ENCODE assay signal across 19 cellular contexts in genomic region chr11:102883132-102883531, GRCh38. TPM values are rescaled to one million over a fixed set of nuclear protein-coding genes. Genes with fewer than 3 reads are reported as not detected.
DNase-seq lines count a peak whose midpoint lies in the region; ATAC-seq and TF ChIP-seq lines count a peak whose summit lies in the region.
"Had no signal": no experiment of that assay in that cellular context is flagged by ENCODE, and none has a peak within 500 bp of the region (broad histone marks: within the 10 kb centered on the region; RNA-seq: fewer than 3 reads in every experiment).

No MANE protein-coding gene starts in this region.

- peaks cover 1% of the 10 kb centered on the region for H3K27me3 Mint-ChIP-seq in activated T-cell treated with anti-CD3 and anti-CD28 coated beads, Interleukin-2, amount 50 U/mL, for 4 hours (ENCODE audit: low read depth)

- H3K4me3 Mint-ChIP-seq in activated T-cell treated with anti-CD3 and anti-CD28 coated beads, Interleukin-2, amount 50 U/mL, for 4 hours = no peak overlapping the region
- H3K4me3 Mint-ChIP-seq: endodermal cell had no signal

- peak; percentile 17 for ATAC-seq in GM19397 (IDR thresholded peaks at IDR 0.05; ENCODE audit: unreplicated experiment)
- peak; percentile 4 for ATAC-seq in HG03442 (IDR thresholded peaks at IDR 0.05; ENCODE audit: unreplicated experiment)
- ATAC-seq in HG02571 (IDR thresholded peaks at IDR 0.05; ENCODE audit: unreplicated experiment) = no peak
- no peak for ATAC-seq in upper lobe of right lung
- ATAC-seq in activated T-cell treated with anti-CD3 and anti-CD28 coated beads, Interleukin-2, amount 50 U/mL, for 4 hours = no peak
- ATAC-seq: right cardiac atrium had no signal

- intact Hi-C loops in upper lobe of right lung (cut with DNase I) = no loop called here

- H3K4me1 ChIP-seq in upper lobe of right lung = no peaks in the 10 kb centered on the region
- H3K4me1 ChIP-seq: vagina had no signal

- no peaks in the 10 kb centered on the region for H3K4me1 Mint-ChIP-seq in activated T-cell treated with anti-CD3 and anti-CD28 coated beads, Interleukin-2, amount 50 U/mL, for 4 hours (ENCODE audit: low read depth)
- H3K4me1 Mint-ChIP-seq: endodermal cell had no signal

- peak; percentile 26 for DNase-seq in AG10803 (ENCODE audit: low read depth)
- peak; percentile 41 for DNase-seq in fibroblast of mammary gland (ENCODE audit: low read depth)
- DNase-seq in upper lobe of right lung = no peak
- no peak for DNase-seq in activated T-cell treated with anti-CD3 and anti-CD28 coated beads, Interleukin-2, amount 50 U/mL, for 4 hours
- no peak for DNase-seq in NCI-H748 (lab: John Stamatoyannopoulos, UW; ENCODE audit: unreplicated experiment)
- DNase-seq: activated CD4-positive, alpha-beta T cell treated with anti-CD3 and anti-CD28 coated beads for 1 hour; activated CD8-positive, alpha-beta memory T cell treated with anti-CD3 and anti-CD28 coated beads, Interleukin-2, amount 50 U/mL, for 4 hours; activated naive CD4-positive, alpha-beta T cell treated with Interleukin-2 at 50 U/mL for 16 hours; aorta; endodermal cell; NCI-H2081; NCI-H524 treated with DMSO at 0.1 percent for 48 hours; right cardiac atrium had no signal

- H3K27ac ChIP-seq in upper lobe of right lung = no peak overlapping the region
- H3K27ac ChIP-seq: vagina had no signal

- H3K36me3 ChIP-seq in upper lobe of right lung = no peaks in the 10 kb centered on the region
- H3K36me3 ChIP-seq: vagina had no signal

- H3K9me3 ChIP-seq in upper lobe of right lung = no peaks in the 10 kb centered on the region
- H3K9me3 ChIP-seq: vagina had no signal

- H3K4me3 ChIP-seq in AG10803 (ENCODE audit: low read length) (no peak overlapping the region), fibroblast of mammary gland (ENCODE audit: control insufficient read depth, low read depth, low read length) (no peak overlapping the region), upper lobe of right lung (no peak overlapping the region)
- H3K4me3 ChIP-seq: vagina had no signal

- no peaks in the 10 kb centered on the region for H3K27me3 ChIP-seq in upper lobe of right lung
- H3K27me3 ChIP-seq: vagina had no signal

- TF ChIP-seq CTCF in AG10803 (conservative IDR thresholded peaks at IDR 0.05; ENCODE audit: low read length) (no peak), fibroblast of mammary gland (conservative IDR thresholded peaks at IDR 0.05; ENCODE audit: control insufficient read depth, insufficient read depth, low read depth, low read length) (no peak), upper lobe of right lung (IDR thresholded peaks at IDR 0.05) (no peak)

- no peaks in the 10 kb centered on the region for H3K9me3 Mint-ChIP-seq in activated T-cell treated with anti-CD3 and anti-CD28 coated beads, Interleukin-2, amount 50 U/mL, for 4 hours
- H3K9me3 Mint-ChIP-seq: endodermal cell had no signal

- no peaks in the 10 kb centered on the region for H3K36me3 Mint-ChIP-seq in activated T-cell treated with anti-CD3 and anti-CD28 coated beads, Interleukin-2, amount 50 U/mL, for 4 hours (ENCODE audit: insufficient read depth)

RNA-seq across cellular contexts. Expression of gene MMP12, which starts 8.3 kb away (rescaled TPM):
- 0.75 TPM for total RNA-seq in upper lobe of right lung
- not detected for total RNA-seq in activated T-cell treated with anti-CD3 and anti-CD28 coated beads, Interleukin-2, amount 50 U/mL, for 4 hours
- total RNA-seq: endodermal cell; frontal cortex; right cardiac atrium; T-helper 2 cell treated with Interferon-gamma antibody and Interleukin-4, amounts not matched to agents 100 ng/mL and 5 ng/mL, for 36 hours; vagina had no signal

RNA-seq across cellular contexts. Expression of gene MMP3, which starts 39.7 kb away (rescaled TPM):
- not detected for total RNA-seq in upper lobe of right lung
- total RNA-seq in activated T-cell treated with anti-CD3 and anti-CD28 coated beads, Interleukin-2, amount 50 U/mL, for 4 hours = not detected
- total RNA-seq: endodermal cell; frontal cortex; right cardiac atrium; T-helper 2 cell treated with Interferon-gamma antibody and Interleukin-4, amounts not matched to agents 100 ng/mL and 5 ng/mL, for 36 hours; vagina had no signal

Comparison
In these comparisons a context has a peak if more than half of its experiments do, and no peak if none do; other contexts are left out.
1. DNase-seq: peak in AG10803 (single experiment) and fibroblast of mammary gland (single experiment); none in upper lobe of right lung (single experiment), activated T-cell treated with anti-CD3 and anti-CD28 coated beads, Interleukin-2, amount 50 U/mL, for 4 hours (single experiment) and NCI-H748 (single experiment).
2. ATAC-seq: peak in GM19397 (single experiment) and HG03442 (single experiment); none in HG02571 (single experiment), upper lobe of right lung (single experiment) and activated T-cell treated with anti-CD3 and anti-CD28 coated beads, Interleukin-2, amount 50 U/mL, for 4 hours (0 of 2).